Comparison of ENCODE assay signal across 1 cellular context in the genomic region with DNA sequence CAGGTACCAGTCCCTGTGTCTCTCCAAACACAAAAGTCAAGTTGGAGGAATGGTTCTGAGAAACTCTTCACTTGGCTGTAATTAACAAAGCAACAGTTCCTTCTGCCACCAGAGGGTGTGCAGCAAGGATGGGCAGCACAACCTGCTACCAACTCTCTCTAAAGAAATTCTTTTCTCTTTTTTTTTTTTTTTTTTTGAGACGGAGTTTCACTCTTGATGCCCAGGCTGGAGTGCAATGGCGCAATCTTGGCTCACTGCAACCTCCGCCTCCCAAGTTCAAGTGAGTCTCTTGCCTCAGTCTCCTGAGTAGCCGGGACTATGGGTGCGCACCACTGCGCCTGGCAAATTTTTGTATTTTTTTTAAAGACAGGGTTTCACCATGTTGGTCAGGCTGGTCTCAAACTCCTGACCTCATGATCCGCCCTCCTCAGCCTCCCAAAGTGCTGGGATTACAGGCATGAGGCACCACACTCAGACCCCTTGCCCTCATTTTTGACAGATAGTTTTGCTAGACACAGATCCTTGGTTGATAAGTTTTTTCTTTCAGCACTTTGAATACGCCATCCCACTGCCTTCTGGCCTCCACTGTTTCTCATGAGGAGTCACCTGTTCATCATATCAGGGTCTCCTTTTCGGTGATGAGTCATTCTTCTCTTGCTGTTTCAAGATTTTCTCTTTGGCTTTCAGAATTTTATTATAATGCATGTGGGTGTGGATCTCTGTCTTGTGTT.
A peak's percentile ranks its signal among the peaks of the same experiment; 100 is the strongest.
TF ChIP-seq lines count a peak whose summit lies in the region.

No MANE protein-coding gene starts in this region.

TF ChIP-seq in K562, 482 proteins besides CTCF, POLR2A, EP300 and RAD21 (continued from another document and continues in another):
- TF ChIP-seq, protein P1, sequence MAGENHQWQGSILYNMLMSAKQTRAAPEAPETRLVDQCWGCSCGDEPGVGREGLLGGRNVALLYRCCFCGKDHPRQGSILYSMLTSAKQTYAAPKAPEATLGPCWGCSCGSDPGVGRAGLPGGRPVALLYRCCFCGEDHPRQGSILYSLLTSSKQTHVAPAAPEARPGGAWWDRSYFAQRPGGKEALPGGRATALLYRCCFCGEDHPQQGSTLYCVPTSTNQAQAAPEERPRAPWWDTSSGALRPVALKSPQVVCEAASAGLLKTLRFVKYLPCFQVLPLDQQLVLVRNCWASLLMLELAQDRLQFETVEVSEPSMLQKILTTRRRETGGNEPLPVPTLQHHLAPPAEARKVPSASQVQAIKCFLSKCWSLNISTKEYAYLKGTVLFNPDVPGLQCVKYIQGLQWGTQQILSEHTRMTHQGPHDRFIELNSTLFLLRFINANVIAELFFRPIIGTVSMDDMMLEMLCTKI (IDR thresholded peaks at IDR 0.05; ENCODE audit: partially characterized antibody) = no peak
- TF ChIP-seq KDM4B (IDR thresholded peaks at IDR 0.05; ENCODE audit: borderline replicate concordance in 2 of 2, low read depth in 1 of 2) (no peak), ATF7 (IDR thresholded peaks at IDR 0.05) (peak; percentile 27; the same call in 1 of the 2 replicates), CCAR2 (IDR thresholded peaks at IDR 0.05; ENCODE audit: low read depth, low read length) (no peak), MAFK (IDR thresholded peaks at IDR 0.05; ENCODE audit: low read length) (no peak), MEIS2 (IDR thresholded peaks at IDR 0.05; ENCODE audit: partially characterized antibody) (no peak), CHCHD3 (CRISPR knock-in tag; IDR thresholded peaks at IDR 0.05) (no peak), NR2F6 (CRISPR knock-in tag; IDR thresholded peaks at IDR 0.05) (no peak), PCBP2 (IDR thresholded peaks at IDR 0.05; ENCODE audit: low read depth, low read length, poor library complexity, severe bottlenecking) (no peak), ESRRA (IDR thresholded peaks at IDR 0.05; ENCODE audit: borderline replicate concordance, low read depth) (no peak), CREM (IDR thresholded peaks at IDR 0.05; ENCODE audit: low read depth) (0 out of 2 replicates have a peak, but pooled peaks have one; percentile 11), CBX5 (IDR thresholded peaks at IDR 0.05; ENCODE audit: borderline replicate concordance, low read depth) (peak; percentile 97), CBX1 (IDR thresholded peaks at IDR 0.05; ENCODE audit: low read depth) (peak; percentile 60; the same call in 1 of the 2 replicates), FOXK2 (conservative IDR thresholded peaks at IDR 0.05 in 1 of 2, IDR thresholded peaks at IDR 0.05 in 1 of 2; ENCODE audit: low read depth in 2 of 2) (no peak), NFE2 (IDR thresholded peaks at IDR 0.05; ENCODE audit: low read depth) (peak; percentile 78), ZNF24 (IDR thresholded peaks at IDR 0.05) (no peak), THRAP3 (IDR thresholded peaks at IDR 0.05; ENCODE audit: borderline replicate concordance) (0 out of 2 replicates have a peak, but pooled peaks have one; percentile 58), RAD51 (IDR thresholded peaks at IDR 0.05; ENCODE audit: borderline replicate concordance, low read depth) (no peak), HCFC1 (IDR thresholded peaks at IDR 0.05; ENCODE audit: low read depth, low read length) (0 out of 2 replicates have a peak, but pooled peaks have one; percentile 17), ZNF699 (CRISPR knock-in tag; IDR thresholded peaks at IDR 0.05; ENCODE audit: insufficient replicate concordance) (no peak), TAF15 (IDR thresholded peaks at IDR 0.05; ENCODE audit: low read depth, low read length) (no peak), TOE1 (IDR thresholded peaks at IDR 0.05; ENCODE audit: borderline replicate concordance) (no peak), TOE1 (CRISPR knock-in tag; IDR thresholded peaks at IDR 0.05; ENCODE audit: borderline replicate concordance, low read depth) (no peak), ZNF316 (IDR thresholded peaks at IDR 0.05) (peak; percentile 32; the same call in 1 of the 2 replicates), ZNF551 (CRISPR knock-in tag; IDR thresholded peaks at IDR 0.05) (no peak), TRIM28 (IDR thresholded peaks at IDR 0.05) (peak; percentile 98), JUND (IDR thresholded peaks at IDR 0.05; ENCODE audit: borderline replicate concordance, low read depth, low read length) (peak; percentile 94), JUND (tag; IDR thresholded peaks at IDR 0.05; ENCODE audit: borderline replicate concordance, low read depth, low read length) (peak; percentile 92), TEAD2 (tag; IDR thresholded peaks at IDR 0.05) (no peak), CREBBP (IDR thresholded peaks at IDR 0.05; ENCODE audit: low read depth, low read length) (no peak), ZNF778 (CRISPR knock-in tag; IDR thresholded peaks at IDR 0.05) (no peak), RCOR1 (IDR thresholded peaks at IDR 0.05; ENCODE audit: borderline replicate concordance in 1 of 2, low read depth in 2 of 2, low read length in 2 of 2) (no peak), FOXA3 (CRISPR knock-in tag; conservative IDR thresholded peaks at IDR 0.05 in 1 of 2, IDR thresholded peaks at IDR 0.05 in 1 of 2) (no peak), MEF2A (IDR thresholded peaks at IDR 0.05; ENCODE audit: control insufficient read depth, low read depth, low read length) (peak; percentile 42; the same call in 1 of the 2 replicates), RBM22 (IDR thresholded peaks at IDR 0.05; ENCODE audit: low read depth, low read length, poor library complexity, severe bottlenecking) (no peak), POU5F1 (IDR thresholded peaks at IDR 0.05; ENCODE audit: borderline replicate concordance, low read depth, low read length, partially characterized antibody) (no peak), HLTF (IDR thresholded peaks at IDR 0.05) (0 out of 2 replicates have a peak, but pooled peaks have one; percentile 19), GTF2E2 (tag; IDR thresholded peaks at IDR 0.05) (no peak), ZNF436 (CRISPR knock-in tag; IDR thresholded peaks at IDR 0.05) (no peak), DPF2 (IDR thresholded peaks at IDR 0.05) (peak; percentile 50; the same call in 1 of the 2 replicates)
- TF ChIP-seq, protein P2, sequence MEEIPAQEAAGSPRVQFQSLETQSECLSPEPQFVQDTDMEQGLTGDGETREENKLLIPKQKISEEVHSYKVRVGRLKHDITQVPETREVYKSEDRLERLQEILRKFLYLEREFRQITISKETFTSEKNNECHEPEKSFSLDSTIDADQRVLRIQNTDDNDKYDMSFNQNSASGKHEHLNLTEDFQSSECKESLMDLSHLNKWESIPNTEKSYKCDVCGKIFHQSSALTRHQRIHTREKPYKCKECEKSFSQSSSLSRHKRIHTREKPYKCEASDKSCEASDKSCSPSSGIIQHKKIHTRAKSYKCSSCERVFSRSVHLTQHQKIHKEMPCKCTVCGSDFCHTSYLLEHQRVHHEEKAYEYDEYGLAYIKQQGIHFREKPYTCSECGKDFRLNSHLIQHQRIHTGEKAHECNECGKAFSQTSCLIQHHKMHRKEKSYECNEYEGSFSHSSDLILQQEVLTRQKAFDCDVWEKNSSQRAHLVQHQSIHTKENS (CRISPR knock-in tag; IDR thresholded peaks at IDR 0.05) = no peak
- TF ChIP-seq, protein P3, sequence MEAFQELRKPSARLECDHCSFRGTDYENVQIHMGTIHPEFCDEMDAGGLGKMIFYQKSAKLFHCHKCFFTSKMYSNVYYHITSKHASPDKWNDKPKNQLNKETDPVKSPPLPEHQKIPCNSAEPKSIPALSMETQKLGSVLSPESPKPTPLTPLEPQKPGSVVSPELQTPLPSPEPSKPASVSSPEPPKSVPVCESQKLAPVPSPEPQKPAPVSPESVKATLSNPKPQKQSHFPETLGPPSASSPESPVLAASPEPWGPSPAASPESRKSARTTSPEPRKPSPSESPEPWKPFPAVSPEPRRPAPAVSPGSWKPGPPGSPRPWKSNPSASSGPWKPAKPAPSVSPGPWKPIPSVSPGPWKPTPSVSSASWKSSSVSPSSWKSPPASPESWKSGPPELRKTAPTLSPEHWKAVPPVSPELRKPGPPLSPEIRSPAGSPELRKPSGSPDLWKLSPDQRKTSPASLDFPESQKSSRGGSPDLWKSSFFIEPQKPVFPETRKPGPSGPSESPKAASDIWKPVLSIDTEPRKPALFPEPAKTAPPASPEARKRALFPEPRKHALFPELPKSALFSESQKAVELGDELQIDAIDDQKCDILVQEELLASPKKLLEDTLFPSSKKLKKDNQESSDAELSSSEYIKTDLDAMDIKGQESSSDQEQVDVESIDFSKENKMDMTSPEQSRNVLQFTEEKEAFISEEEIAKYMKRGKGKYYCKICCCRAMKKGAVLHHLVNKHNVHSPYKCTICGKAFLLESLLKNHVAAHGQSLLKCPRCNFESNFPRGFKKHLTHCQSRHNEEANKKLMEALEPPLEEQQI (IDR thresholded peaks at IDR 0.05) = 0 out of 2 replicates have a peak, but pooled peaks have one; percentile 69
- TF ChIP-seq, protein P4, sequence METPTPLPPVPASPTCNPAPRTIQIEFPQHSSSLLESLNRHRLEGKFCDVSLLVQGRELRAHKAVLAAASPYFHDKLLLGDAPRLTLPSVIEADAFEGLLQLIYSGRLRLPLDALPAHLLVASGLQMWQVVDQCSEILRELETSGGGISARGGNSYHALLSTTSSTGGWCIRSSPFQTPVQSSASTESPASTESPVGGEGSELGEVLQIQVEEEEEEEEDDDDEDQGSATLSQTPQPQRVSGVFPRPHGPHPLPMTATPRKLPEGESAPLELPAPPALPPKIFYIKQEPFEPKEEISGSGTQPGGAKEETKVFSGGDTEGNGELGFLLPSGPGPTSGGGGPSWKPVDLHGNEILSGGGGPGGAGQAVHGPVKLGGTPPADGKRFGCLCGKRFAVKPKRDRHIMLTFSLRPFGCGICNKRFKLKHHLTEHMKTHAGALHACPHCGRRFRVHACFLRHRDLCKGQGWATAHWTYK (CRISPR knock-in tag; IDR thresholded peaks at IDR 0.05) = no peak
- TF ChIP-seq, protein P5, sequence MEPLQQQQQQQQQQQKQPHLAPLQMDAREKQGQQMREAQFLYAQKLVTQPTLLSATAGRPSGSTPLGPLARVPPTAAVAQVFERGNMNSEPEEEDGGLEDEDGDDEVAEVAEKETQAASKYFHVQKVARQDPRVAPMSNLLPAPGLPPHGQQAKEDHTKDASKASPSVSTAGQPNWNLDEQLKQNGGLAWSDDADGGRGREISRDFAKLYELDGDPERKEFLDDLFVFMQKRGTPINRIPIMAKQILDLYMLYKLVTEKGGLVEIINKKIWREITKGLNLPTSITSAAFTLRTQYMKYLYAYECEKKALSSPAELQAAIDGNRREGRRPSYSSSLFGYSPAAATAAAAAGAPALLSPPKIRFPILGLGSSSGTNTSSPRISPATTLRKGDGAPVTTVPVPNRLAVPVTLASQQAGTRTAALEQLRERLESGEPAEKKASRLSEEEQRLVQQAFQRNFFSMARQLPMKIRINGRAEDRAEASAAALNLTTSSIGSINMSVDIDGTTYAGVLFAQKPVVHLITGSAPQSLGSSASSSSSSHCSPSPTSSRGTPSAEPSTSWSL (CRISPR knock-in tag; IDR thresholded peaks at IDR 0.05; ENCODE audit: borderline replicate concordance) = no peak
- TF ChIP-seq, protein P6, sequence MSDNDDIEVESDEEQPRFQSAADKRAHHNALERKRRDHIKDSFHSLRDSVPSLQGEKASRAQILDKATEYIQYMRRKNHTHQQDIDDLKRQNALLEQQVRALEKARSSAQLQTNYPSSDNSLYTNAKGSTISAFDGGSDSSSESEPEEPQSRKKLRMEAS (CRISPR knock-in tag; IDR thresholded peaks at IDR 0.05) = no peak
- TF ChIP-seq, protein P7, sequence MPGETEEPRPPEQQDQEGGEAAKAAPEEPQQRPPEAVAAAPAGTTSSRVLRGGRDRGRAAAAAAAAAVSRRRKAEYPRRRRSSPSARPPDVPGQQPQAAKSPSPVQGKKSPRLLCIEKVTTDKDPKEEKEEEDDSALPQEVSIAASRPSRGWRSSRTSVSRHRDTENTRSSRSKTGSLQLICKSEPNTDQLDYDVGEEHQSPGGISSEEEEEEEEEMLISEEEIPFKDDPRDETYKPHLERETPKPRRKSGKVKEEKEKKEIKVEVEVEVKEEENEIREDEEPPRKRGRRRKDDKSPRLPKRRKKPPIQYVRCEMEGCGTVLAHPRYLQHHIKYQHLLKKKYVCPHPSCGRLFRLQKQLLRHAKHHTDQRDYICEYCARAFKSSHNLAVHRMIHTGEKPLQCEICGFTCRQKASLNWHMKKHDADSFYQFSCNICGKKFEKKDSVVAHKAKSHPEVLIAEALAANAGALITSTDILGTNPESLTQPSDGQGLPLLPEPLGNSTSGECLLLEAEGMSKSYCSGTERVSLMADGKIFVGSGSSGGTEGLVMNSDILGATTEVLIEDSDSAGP (CRISPR knock-in tag; IDR thresholded peaks at IDR 0.05) = no peak
- TF ChIP-seq, protein P8, sequence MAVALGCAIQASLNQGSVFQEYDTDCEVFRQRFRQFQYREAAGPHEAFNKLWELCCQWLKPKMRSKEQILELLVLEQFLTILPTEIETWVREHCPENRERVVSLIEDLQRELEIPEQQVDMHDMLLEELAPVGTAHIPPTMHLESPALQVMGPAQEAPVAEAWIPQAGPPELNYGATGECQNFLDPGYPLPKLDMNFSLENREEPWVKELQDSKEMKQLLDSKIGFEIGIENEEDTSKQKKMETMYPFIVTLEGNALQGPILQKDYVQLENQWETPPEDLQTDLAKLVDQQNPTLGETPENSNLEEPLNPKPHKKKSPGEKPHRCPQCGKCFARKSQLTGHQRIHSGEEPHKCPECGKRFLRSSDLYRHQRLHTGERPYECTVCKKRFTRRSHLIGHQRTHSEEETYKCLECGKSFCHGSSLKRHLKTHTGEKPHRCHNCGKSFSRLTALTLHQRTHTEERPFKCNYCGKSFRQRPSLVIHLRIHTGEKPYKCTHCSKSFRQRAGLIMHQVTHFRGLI (CRISPR knock-in tag; IDR thresholded peaks at IDR 0.05) = no peak
- TF ChIP-seq, protein P9, sequence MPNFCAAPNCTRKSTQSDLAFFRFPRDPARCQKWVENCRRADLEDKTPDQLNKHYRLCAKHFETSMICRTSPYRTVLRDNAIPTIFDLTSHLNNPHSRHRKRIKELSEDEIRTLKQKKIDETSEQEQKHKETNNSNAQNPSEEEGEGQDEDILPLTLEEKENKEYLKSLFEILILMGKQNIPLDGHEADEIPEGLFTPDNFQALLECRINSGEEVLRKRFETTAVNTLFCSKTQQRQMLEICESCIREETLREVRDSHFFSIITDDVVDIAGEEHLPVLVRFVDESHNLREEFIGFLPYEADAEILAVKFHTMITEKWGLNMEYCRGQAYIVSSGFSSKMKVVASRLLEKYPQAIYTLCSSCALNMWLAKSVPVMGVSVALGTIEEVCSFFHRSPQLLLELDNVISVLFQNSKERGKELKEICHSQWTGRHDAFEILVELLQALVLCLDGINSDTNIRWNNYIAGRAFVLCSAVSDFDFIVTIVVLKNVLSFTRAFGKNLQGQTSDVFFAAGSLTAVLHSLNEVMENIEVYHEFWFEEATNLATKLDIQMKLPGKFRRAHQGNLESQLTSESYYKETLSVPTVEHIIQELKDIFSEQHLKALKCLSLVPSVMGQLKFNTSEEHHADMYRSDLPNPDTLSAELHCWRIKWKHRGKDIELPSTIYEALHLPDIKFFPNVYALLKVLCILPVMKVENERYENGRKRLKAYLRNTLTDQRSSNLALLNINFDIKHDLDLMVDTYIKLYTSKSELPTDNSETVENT (CRISPR knock-in tag; IDR thresholded peaks at IDR 0.05) = no peak
- TF ChIP-seq, protein P10, sequence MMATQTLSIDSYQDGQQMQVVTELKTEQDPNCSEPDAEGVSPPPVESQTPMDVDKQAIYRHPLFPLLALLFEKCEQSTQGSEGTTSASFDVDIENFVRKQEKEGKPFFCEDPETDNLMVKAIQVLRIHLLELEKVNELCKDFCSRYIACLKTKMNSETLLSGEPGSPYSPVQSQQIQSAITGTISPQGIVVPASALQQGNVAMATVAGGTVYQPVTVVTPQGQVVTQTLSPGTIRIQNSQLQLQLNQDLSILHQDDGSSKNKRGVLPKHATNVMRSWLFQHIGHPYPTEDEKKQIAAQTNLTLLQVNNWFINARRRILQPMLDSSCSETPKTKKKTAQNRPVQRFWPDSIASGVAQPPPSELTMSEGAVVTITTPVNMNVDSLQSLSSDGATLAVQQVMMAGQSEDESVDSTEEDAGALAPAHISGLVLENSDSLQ (IDR thresholded peaks at IDR 0.05) = no peak
